Comparison of ENCODE assay signal across 26 cellular contexts in the genomic region with DNA sequence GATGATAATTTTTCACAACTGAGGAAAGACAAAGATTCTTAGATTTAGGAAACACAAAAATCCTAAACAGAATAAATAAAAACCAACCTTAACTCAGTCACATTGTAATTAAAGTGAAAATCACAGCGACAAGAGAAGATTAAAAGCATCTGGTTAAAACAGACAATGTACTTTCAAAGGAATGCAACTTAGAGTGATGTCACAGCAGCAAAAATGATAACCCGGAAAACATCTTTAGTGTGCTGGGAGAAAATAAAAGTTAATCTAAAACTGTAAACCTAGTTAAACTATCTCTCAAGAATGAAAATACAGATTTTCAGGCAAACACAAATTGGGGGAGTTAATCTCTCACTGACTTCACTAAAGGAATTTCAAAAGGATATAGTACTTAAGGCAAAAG.
DNase-seq lines count a peak whose midpoint lies in the region; ATAC-seq, FAIRE-seq and TF ChIP-seq lines count a peak whose summit lies in the region.
"Had no signal": no experiment of that assay in that cellular context is flagged by ENCODE, and none has a peak within 500 bp of the region (broad histone marks: within the 10 kb centered on the region; RNA-seq: fewer than 3 reads in every experiment).

No MANE protein-coding gene starts in this region.

- H3K4me3 ChIP-seq in choroid plexus epithelial cell (ENCODE audit: low read depth, low read length) (no peak overlapping the region), foreskin fibroblast (ENCODE audit: low read depth in 1 of 2, low read length in 2 of 2) (no peak overlapping the region)
- H3K4me3 ChIP-seq: GM23338, SJCRH30 had no signal

- no peak for TF ChIP-seq CTCF in choroid plexus epithelial cell (conservative IDR thresholded peaks at IDR 0.05; ENCODE audit: low read depth, low read length)
- no peak for TF ChIP-seq CTCF in foreskin fibroblast (IDR thresholded peaks at IDR 0.05; ENCODE audit: low read depth, low read length)
- no peak for TF ChIP-seq CTCF in mesothelial cell of epicardium (IDR thresholded peaks at IDR 0.05; ENCODE audit: unreplicated experiment)

- peak; percentile 31 for DNase-seq in AG08395 (ENCODE audit: low spot score)
- DNase-seq in H54 (ENCODE audit: insufficient read length, low spot score) = no peak
- peak; percentile 20 for DNase-seq in choroid plexus epithelial cell (ENCODE audit: low read depth)
- peak; percentile 16 to 53 for DNase-seq in foreskin fibroblast
- no peak for DNase-seq in stimulated activated CD4-positive, alpha-beta T cell treated with anti-CD3 and anti-CD28 coated beads, Interleukin-12 subunit alpha, Interleukin-12 subunit beta, amount 100 ng/mL, for 4 hours
- DNase-seq in mesothelial cell of epicardium (ENCODE audit: low spot score in 2 of 2, unreplicated experiment in 2 of 2) = no peak
- DNase-seq in stimulated activated naive CD8-positive, alpha-beta T cell treated with anti-CD3 and anti-CD28 coated beads, Interleukin-15, Interleukin-2, amounts not matched to agents 100 U/mL and 50 U/mL, for 24 hours = no peak
- DNase-seq: ACHN; Calu3; CD8-positive, alpha-beta memory T cell; DMS153; GDM1; HCEC 1CT; KBM-7; MM.1S; NCI-H1048; NCI-H1417 treated with DMSO at 0.1 percent for 48 hours; NCI-H187 treated with DMSO at 0.1 percent for 48 hours; NCI-H2107; NCI-H446 treated with DMSO at 0.1 percent for 48 hours; NCI-H526 treated with DMSO at 0.1 percent for 48 hours; OCI-M1; SJCRH30 had no signal

- H3K36me3 Mint-ChIP-seq in mesothelial cell of epicardium = no peaks in the 10 kb centered on the region
- H3K36me3 Mint-ChIP-seq: CD8-positive, alpha-beta memory T cell had no signal

- no peak for ATAC-seq in GM21360 (IDR thresholded peaks at IDR 0.05; ENCODE audit: unreplicated experiment)
- ATAC-seq in stimulated activated naive CD8-positive, alpha-beta T cell treated with anti-CD3 and anti-CD28 coated beads, Interleukin-15, Interleukin-2, amounts not matched to agents 100 U/mL and 50 U/mL, for 24 hours = no peak
- ATAC-seq: GM23338 had no signal

- H3K9me3 Mint-ChIP-seq in mesothelial cell of epicardium = no peaks in the 10 kb centered on the region
- H3K9me3 Mint-ChIP-seq: CD8-positive, alpha-beta memory T cell; GM23338 had no signal

- FAIRE-seq in H54 (lab: Jason Lieb, UNC) = peak; percentile 23
- FAIRE-seq: GM19239 had no signal

- no peak overlapping the region for H3K4me3 Mint-ChIP-seq in mesothelial cell of epicardium
- H3K4me3 Mint-ChIP-seq: CD8-positive, alpha-beta memory T cell; GM23338 had no signal

- H3K27me3 Mint-ChIP-seq in mesothelial cell of epicardium (ENCODE audit: low read depth) = no peaks in the 10 kb centered on the region

- no peak overlapping the region for H3K27ac Mint-ChIP-seq in mesothelial cell of epicardium
- H3K27ac Mint-ChIP-seq: CD8-positive, alpha-beta memory T cell; GM23338 had no signal

- no peak for TF ChIP-seq POLR2A in H54 (IDR thresholded peaks at IDR 0.05; ENCODE audit: low read depth, low read length)

- peaks cover 9% of the 10 kb centered on the region for H3K4me1 Mint-ChIP-seq in mesothelial cell of epicardium
- H3K4me1 Mint-ChIP-seq: CD8-positive, alpha-beta memory T cell; GM23338 had no signal

Comparison
In these comparisons a context has a peak if more than half of its experiments do, and no peak if none do; other contexts are left out.
1. DNase-seq: peak in AG08395 (single experiment), choroid plexus epithelial cell (single experiment) and foreskin fibroblast (2 of 2); none in H54 (single experiment), stimulated activated CD4-positive, alpha-beta T cell treated with anti-CD3 and anti-CD28 coated beads, Interleukin-12 subunit alpha, Interleukin-12 subunit beta, amount 100 ng/mL, for 4 hours (single experiment), mesothelial cell of epicardium (0 of 2) and stimulated activated naive CD8-positive, alpha-beta T cell treated with anti-CD3 and anti-CD28 coated beads, Interleukin-15, Interleukin-2, amounts not matched to agents 100 U/mL and 50 U/mL, for 24 hours (single experiment).